Comparison of ENCODE assay signal across 24 cellular contexts in genomic region chr17:3747805-3748204, GRCh38. TPM values are rescaled to one million over a fixed set of nuclear protein-coding genes. Genes with fewer than 3 reads are reported as not detected.
"Had no signal": no experiment of that assay in that cellular context is flagged by ENCODE, and none has a peak within 500 bp of the region (broad histone marks: within the 10 kb centered on the region; RNA-seq: fewer than 3 reads in every experiment).

No MANE protein-coding gene starts in this region.

- H3K36me3 ChIP-seq: breast epithelium, Peyer's patch, SJCRH30 had no signal

- H3K4me3 Mint-ChIP-seq: activated naive CD4-positive, alpha-beta T cell treated with anti-CD3 and anti-CD28 coated beads, Interleukin-2, amount 10 ng/mL, durations not matched to agents 7 days and 5 days had no signal

- H3K9me3 ChIP-seq: breast epithelium, Peyer's patch, SJCRH30 had no signal

- H3K9me3 Mint-ChIP-seq: activated naive CD4-positive, alpha-beta T cell treated with anti-CD3 and anti-CD28 coated beads, Interleukin-2, amount 10 ng/mL, durations not matched to agents 7 days and 5 days; activated T-helper 2 cell treated with anti-CD3 and anti-CD28 coated beads, Interferon-gamma antibody, Interleukin-2, Interleukin-4, amounts not matched to agents 10 μg/mL and 5 μg/mL and 100 μg/mL, durations not matched to agents 14 hours and 24 hours and 36 hours had no signal

- ATAC-seq: SK-N-SH treated with all-trans-retinoic acid at 6 μM for 48 hours had no signal

- H3K27me3 ChIP-seq: breast epithelium, Peyer's patch, SJCRH30 had no signal

- H3K4me3 ChIP-seq: breast epithelium, Peyer's patch, SJCRH30 had no signal

- H3K27ac ChIP-seq: breast epithelium, Peyer's patch, RWPE1, SJCRH30 had no signal

- H3K36me3 Mint-ChIP-seq: activated naive CD4-positive, alpha-beta T cell treated with anti-CD3 and anti-CD28 coated beads, Interleukin-2, amount 10 ng/mL, durations not matched to agents 7 days and 5 days had no signal

- H3K4me1 ChIP-seq: breast epithelium, Peyer's patch, SJCRH30 had no signal

- DNase-seq: activated CD4-positive, alpha-beta T cell treated with anti-CD3 and anti-CD28 coated beads for 48 hours; activated CD4-positive, alpha-beta T cell treated with anti-CD3 and anti-CD28 coated beads, Interleukin-2, amount 50 U/mL, for 4 hours; activated CD4-positive, CD25-positive, alpha-beta regulatory T cell treated with anti-CD3 and anti-CD28 coated beads, Interleukin-2, amount 50 U/mL, for 72 hours; activated gamma-delta T cell treated with Interleukin-2 at 50 U/mL for 16 hours; activated naive CD4-positive, alpha-beta T cell treated with anti-CD3 and anti-CD28 coated beads, Interleukin-2, amount 10 ng/mL, durations not matched to agents 7 days and 5 days; activated T-cell treated with anti-CD3 and anti-CD28 coated beads for 4 hours; activated T-cell treated with anti-CD3 and anti-CD28 coated beads, Interleukin-2, amount 50 U/mL, for 48 hours; aorta; caudate nucleus; KBM-7; NCI-H1105 treated with DMSO at 0.1 percent for 48 hours; NCI-H1436 treated with DMSO at 0.1 percent for 48 hours; NCI-H187; NCI-H2081; NCI-H446; NCI-H524; Peyer's patch; Right ventricle myocardium superior; SJCRH30; SW 1271 had no signal

- H3K27ac Mint-ChIP-seq: activated naive CD4-positive, alpha-beta T cell treated with anti-CD3 and anti-CD28 coated beads, Interleukin-2, amount 10 ng/mL, durations not matched to agents 7 days and 5 days; activated T-helper 2 cell treated with anti-CD3 and anti-CD28 coated beads, Interferon-gamma antibody, Interleukin-2, Interleukin-4, amounts not matched to agents 10 μg/mL and 5 μg/mL and 100 μg/mL, durations not matched to agents 14 hours and 24 hours and 36 hours had no signal

RNA-seq across cellular contexts. Expression of gene HASPIN, which starts 24.1 kb away (rescaled TPM):
- polyA plus RNA-seq: aorta had no signal
